10 cellular contexts compared by ENCODE assay signal in the genomic region with DNA sequence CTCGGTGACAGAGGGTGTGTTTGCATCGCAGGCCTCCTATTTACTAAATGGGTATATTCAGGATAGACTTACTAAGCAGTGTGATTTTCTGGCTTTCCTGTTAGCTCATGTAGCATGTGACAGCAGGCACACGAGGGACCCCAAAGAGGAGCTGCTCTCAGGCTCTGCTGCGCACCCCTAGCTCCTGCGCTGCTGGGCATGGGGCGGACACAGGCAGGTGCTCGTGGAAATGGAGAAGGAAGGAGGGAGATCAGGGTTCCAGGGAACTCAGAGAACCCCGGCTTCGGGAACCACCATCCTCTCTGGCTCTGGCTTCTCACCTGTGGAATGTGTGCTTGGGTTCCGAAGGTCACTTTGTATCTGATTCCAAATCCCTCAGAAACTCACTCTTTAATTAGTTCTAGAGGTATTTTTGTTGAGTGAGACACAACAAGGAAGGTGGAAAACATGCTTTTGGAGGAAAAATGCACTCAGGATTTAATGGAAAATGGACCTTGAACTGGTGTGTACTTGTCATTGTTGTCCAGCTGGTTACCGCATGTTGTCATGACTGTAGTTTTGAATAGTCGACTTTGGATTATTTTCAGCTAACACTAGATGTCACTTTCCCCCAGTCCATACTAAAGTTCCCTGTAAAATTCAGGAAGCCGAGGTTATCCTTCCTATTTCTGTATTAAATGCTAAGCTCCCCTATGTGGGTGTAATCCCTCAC. TPM values are rescaled to one million over a fixed set of nuclear protein-coding genes. Genes with fewer than 3 reads are reported as not detected.
A peak's percentile ranks its signal among the peaks of the same experiment; 100 is the strongest.
DNase-seq lines count a peak whose midpoint lies in the region; ATAC-seq and TF ChIP-seq lines count a peak whose summit lies in the region.
"Had no signal": no experiment of that assay in that cellular context is flagged by ENCODE, and none has a peak within 500 bp of the region (broad histone marks: within the 10 kb centered on the region; RNA-seq: fewer than 3 reads in every experiment).

No MANE protein-coding gene starts in this region.

- DNase-seq in DMS114 treated with DMSO at 0.1 percent for 48 hours (lab: John Stamatoyannopoulos, UW; ENCODE audit: unreplicated experiment) (peak; percentile 34), Kasumi-1 (lab: John Stamatoyannopoulos, UW) (peak; percentile 22 to 27), brain microvascular endothelial cell (no peak), cerebellar nuclear complex (lab: John Stamatoyannopoulos, UW) (no peak)
- DNase-seq in activated T-cell treated with anti-CD3 and anti-CD28 coated beads, Interleukin-2, amount 50 U/mL, for 4 hours = no peak
- DNase-seq: head of caudate nucleus, NCI-H1048 had no signal

- no peak for ATAC-seq in activated T-cell treated with anti-CD3 and anti-CD28 coated beads, Interleukin-2, amount 50 U/mL, for 4 hours
- ATAC-seq in GM19455 (IDR thresholded peaks at IDR 0.05; ENCODE audit: unreplicated experiment) = no peak

- H3K36me3 Mint-ChIP-seq in nephron (ENCODE audit: low read depth) = no peaks in the 10 kb centered on the region
- no peaks in the 10 kb centered on the region for H3K36me3 Mint-ChIP-seq in activated T-cell treated with anti-CD3 and anti-CD28 coated beads, Interleukin-2, amount 50 U/mL, for 4 hours (ENCODE audit: insufficient read depth)
- H3K36me3 Mint-ChIP-seq: activated naive CD8-positive, alpha-beta T cell had no signal

- no peak overlapping the region for H3K27ac Mint-ChIP-seq in nephron
- H3K27ac Mint-ChIP-seq: activated naive CD8-positive, alpha-beta T cell had no signal

- no peak overlapping the region for H3K27ac ChIP-seq in brain microvascular endothelial cell

- peak overlapping the region in 1 of 3 experiments; percentile 14 for H3K4me3 Mint-ChIP-seq in nephron
- H3K4me3 Mint-ChIP-seq in activated T-cell treated with anti-CD3 and anti-CD28 coated beads, Interleukin-2, amount 50 U/mL, for 4 hours = no peak overlapping the region
- H3K4me3 Mint-ChIP-seq: activated naive CD8-positive, alpha-beta T cell had no signal

- H3K9me3 Mint-ChIP-seq in nephron = no peaks in the 10 kb centered on the region
- H3K9me3 Mint-ChIP-seq in activated T-cell treated with anti-CD3 and anti-CD28 coated beads, Interleukin-2, amount 50 U/mL, for 4 hours = no peaks in the 10 kb centered on the region

- no peak overlapping the region for H3K4me3 ChIP-seq in brain microvascular endothelial cell (ENCODE audit: low read depth, low read length)

- H3K27me3 ChIP-seq in brain microvascular endothelial cell (replicated peaks) = no peaks in the 10 kb centered on the region

- H3K27me3 Mint-ChIP-seq in nephron (ENCODE audit: low read depth) = peaks cover 51% of the 10 kb centered on the region
- peaks cover 27% of the 10 kb centered on the region for H3K27me3 Mint-ChIP-seq in activated T-cell treated with anti-CD3 and anti-CD28 coated beads, Interleukin-2, amount 50 U/mL, for 4 hours (ENCODE audit: low read depth)

- no peaks in the 10 kb centered on the region for H3K36me3 ChIP-seq in brain microvascular endothelial cell (replicated peaks)

- in situ Hi-C loops in brain microvascular endothelial cell (cut with HindIII; ENCODE audit: low pct_ligation_motif_present, low sequenced_read_pairs) = no loop called here

- TF ChIP-seq CTCF in brain microvascular endothelial cell (IDR thresholded peaks at IDR 0.05; ENCODE audit: low read depth, low read length, missing control alignments) (peak; percentile 32), nephron (IDR thresholded peaks at IDR 0.05; ENCODE audit: unreplicated experiment in 3 of 3) (peak; percentile 35 to 54 (median 41))

- peaks cover 12% of the 10 kb centered on the region for H3K4me1 Mint-ChIP-seq in nephron
- H3K4me1 Mint-ChIP-seq in activated T-cell treated with anti-CD3 and anti-CD28 coated beads, Interleukin-2, amount 50 U/mL, for 4 hours (ENCODE audit: low read depth) = peaks cover 11% of the 10 kb centered on the region

RNA-seq across cellular contexts. Expression of gene SNTG2, which starts 3.5 kb away (rescaled TPM):
- total RNA-seq in activated T-cell treated with anti-CD3 and anti-CD28 coated beads, Interleukin-2, amount 50 U/mL, for 4 hours = 1 to 10 TPM in 1 of 3 donors, under 1 TPM in 2; 0.22 to 1.0 (median 0.98) TPM

Comparison
In these comparisons a context has a peak if more than half of its experiments do, and no peak if none do; other contexts are left out.
1. DNase-seq: peak in DMS114 treated with DMSO at 0.1 percent for 48 hours (single experiment) and Kasumi-1 (2 of 2); none in brain microvascular endothelial cell (single experiment), activated T-cell treated with anti-CD3 and anti-CD28 coated beads, Interleukin-2, amount 50 U/mL, for 4 hours (single experiment) and cerebellar nuclear complex (0 of 2).